Comparison of ENCODE assay signal across 9 cellular contexts in the genomic region with DNA sequence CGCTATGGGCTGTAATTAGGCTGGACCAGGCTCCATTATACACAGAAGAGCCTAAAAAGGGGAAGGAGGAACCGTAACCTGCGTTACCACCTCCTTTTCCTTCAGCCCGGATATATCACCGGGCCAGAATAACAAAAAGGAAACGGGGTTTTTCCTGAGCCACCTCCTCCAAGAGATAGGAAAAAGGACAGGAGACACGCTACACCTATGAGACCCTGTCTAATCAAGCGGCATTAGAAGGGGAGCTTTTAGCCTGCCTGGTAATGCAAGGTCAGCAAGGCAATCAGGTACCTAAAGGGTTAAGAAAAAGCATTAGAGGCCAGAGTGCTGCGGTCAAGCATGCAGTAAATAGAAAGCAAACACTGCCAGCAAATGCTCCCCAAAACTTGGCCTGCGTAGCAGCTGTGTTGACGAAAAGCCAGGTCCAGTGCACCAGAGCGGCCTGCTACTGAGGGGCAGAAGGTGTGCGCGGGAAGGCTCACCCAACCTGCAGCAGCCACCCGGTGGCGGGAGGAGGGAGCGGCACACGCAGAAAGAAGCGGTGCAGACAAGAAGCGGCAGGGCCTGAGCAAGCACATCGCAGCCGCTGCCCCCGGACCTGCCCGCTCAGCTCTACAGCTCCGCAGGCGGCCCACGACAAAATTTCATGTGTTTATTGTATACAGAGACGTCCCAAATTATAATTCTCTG.
DNase-seq lines count a peak whose midpoint lies in the region; ATAC-seq and TF ChIP-seq lines count a peak whose summit lies in the region.
"Had no signal": no experiment of that assay in that cellular context is flagged by ENCODE, and none has a peak within 500 bp of the region (broad histone marks: within the 10 kb centered on the region; RNA-seq: fewer than 3 reads in every experiment).

No MANE protein-coding gene starts in this region.

- POLR2A ChIA-PET in HEK293T (lab: Yijun Ruan, JAX) = no interaction called here

- peaks cover 12% of the 10 kb centered on the region for H3K4me1 ChIP-seq in adipocyte (ENCODE audit: control insufficient read depth, insufficient read depth, low read length)
- H3K4me1 ChIP-seq in skeletal muscle tissue (ENCODE audit: control insufficient read depth in 3 of 3, insufficient read depth in 3 of 3, low read length in 3 of 3) = peaks cover 15 to 28% (median 16%) of the 10 kb centered on the region in 3 donors

- CTCF ChIA-PET in HEK293T (lab: Yijun Ruan, JAX) = no interaction called here

- H3K27me3 ChIP-seq in adipocyte (replicated peaks; ENCODE audit: control insufficient read depth, insufficient read depth, low read length) (no peaks in the 10 kb centered on the region), skeletal muscle tissue (ENCODE audit: control insufficient read depth in 3 of 3, insufficient read depth in 3 of 3, low read length in 3 of 3) (no peaks in the 10 kb centered on the region)

- ATAC-seq in HG02610 (IDR thresholded peaks at IDR 0.05; ENCODE audit: unreplicated experiment) = no peak
- ATAC-seq: left colon had no signal

- H3K9me3 ChIP-seq in adipocyte (ENCODE audit: control insufficient read depth, low read length) (no peaks in the 10 kb centered on the region), skeletal muscle tissue (ENCODE audit: control insufficient read depth in 3 of 3, low read length in 3 of 3) (no peaks in the 10 kb centered on the region)

- H3K4me3 ChIP-seq in adipocyte (ENCODE audit: low read length) (peak overlapping the region; percentile 65), skeletal muscle tissue (ENCODE audit: low read length in 3 of 3) (peak overlapping the region in 2 of 3 donors; percentile 44 to 58)

- no peaks in the 10 kb centered on the region for H3K36me3 ChIP-seq in adipocyte (ENCODE audit: control insufficient read depth, insufficient read depth, low read length, severe bottlenecking)
- peaks cover 0 to 2% (median 0%) of the 10 kb centered on the region in 3 donors for H3K36me3 ChIP-seq in skeletal muscle tissue (ENCODE audit: control insufficient read depth in 3 of 3, insufficient read depth in 3 of 3, low read length in 3 of 3)

- H3K9ac ChIP-seq in adipocyte (ENCODE audit: low read length) = no peak overlapping the region
- peak overlapping the region in 1 of 3 donors; percentile 40 for H3K9ac ChIP-seq in skeletal muscle tissue (ENCODE audit: low read depth in 1 of 3, low read length in 3 of 3)

- DNase-seq in HEK293T (ENCODE audit: extremely low spot score) = peak; percentile 7
- peak; percentile 43 for DNase-seq in adipocyte (ENCODE audit: low read depth)
- DNase-seq in hypothalamus (lab: John Stamatoyannopoulos, UW) = peak in 29 of 51 donors; percentile 1 to 48 (median 18)
- no peak for DNase-seq in NCI-H2196 treated with DMSO at 0.1 percent for 48 hours (lab: John Stamatoyannopoulos, UW; ENCODE audit: unreplicated experiment)
- no peak for DNase-seq in NK-92 (lab: John Stamatoyannopoulos, UW; ENCODE audit: unreplicated experiment)
- no peak for DNase-seq in NCI-H2081 (lab: John Stamatoyannopoulos, UW)

- H3K27ac ChIP-seq in skeletal muscle tissue (ENCODE audit: low read depth, low read length) = no peak overlapping the region

TF ChIP-seq in HEK293T, 16 proteins besides CTCF, POLR2A, EP300 and RAD21:
- TF ChIP-seq, protein P1, sequence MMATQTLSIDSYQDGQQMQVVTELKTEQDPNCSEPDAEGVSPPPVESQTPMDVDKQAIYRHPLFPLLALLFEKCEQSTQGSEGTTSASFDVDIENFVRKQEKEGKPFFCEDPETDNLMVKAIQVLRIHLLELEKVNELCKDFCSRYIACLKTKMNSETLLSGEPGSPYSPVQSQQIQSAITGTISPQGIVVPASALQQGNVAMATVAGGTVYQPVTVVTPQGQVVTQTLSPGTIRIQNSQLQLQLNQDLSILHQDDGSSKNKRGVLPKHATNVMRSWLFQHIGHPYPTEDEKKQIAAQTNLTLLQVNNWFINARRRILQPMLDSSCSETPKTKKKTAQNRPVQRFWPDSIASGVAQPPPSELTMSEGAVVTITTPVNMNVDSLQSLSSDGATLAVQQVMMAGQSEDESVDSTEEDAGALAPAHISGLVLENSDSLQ (IDR thresholded peaks at IDR 0.05) = no peak
- TF ChIP-seq CTBP1 (IDR thresholded peaks at IDR 0.05; ENCODE audit: borderline replicate concordance) (no peak), FOXK2 (IDR thresholded peaks at IDR 0.05) (no peak), ZNF384 (IDR thresholded peaks at IDR 0.05) (no peak), LEF1 (IDR thresholded peaks at IDR 0.05; ENCODE audit: borderline replicate concordance) (no peak), BHLHE40 (IDR thresholded peaks at IDR 0.05; ENCODE audit: borderline replicate concordance) (no peak), FOXM1 (IDR thresholded peaks at IDR 0.05; ENCODE audit: borderline replicate concordance) (no peak), SP1 (IDR thresholded peaks at IDR 0.05) (no peak), FOXA1 (IDR thresholded peaks at IDR 0.05) (no peak), HDGF (IDR thresholded peaks at IDR 0.05; ENCODE audit: borderline replicate concordance) (no peak), ARNT (IDR thresholded peaks at IDR 0.05) (no peak), ELF4 (IDR thresholded peaks at IDR 0.05) (no peak), SUZ12 (IDR thresholded peaks at IDR 0.05) (no peak), TARDBP (IDR thresholded peaks at IDR 0.05) (no peak)

Comparison
In these comparisons a context has a peak if more than half of its experiments do, and no peak if none do; other contexts are left out.
1. DNase-seq: peak in HEK293T (single experiment), adipocyte (single experiment) and hypothalamus (29 of 51); none in NCI-H2196 treated with DMSO at 0.1 percent for 48 hours (single experiment), NK-92 (single experiment) and NCI-H2081 (0 of 2).